ENCODE assay signal across 21 cellular contexts in the genomic region with DNA sequence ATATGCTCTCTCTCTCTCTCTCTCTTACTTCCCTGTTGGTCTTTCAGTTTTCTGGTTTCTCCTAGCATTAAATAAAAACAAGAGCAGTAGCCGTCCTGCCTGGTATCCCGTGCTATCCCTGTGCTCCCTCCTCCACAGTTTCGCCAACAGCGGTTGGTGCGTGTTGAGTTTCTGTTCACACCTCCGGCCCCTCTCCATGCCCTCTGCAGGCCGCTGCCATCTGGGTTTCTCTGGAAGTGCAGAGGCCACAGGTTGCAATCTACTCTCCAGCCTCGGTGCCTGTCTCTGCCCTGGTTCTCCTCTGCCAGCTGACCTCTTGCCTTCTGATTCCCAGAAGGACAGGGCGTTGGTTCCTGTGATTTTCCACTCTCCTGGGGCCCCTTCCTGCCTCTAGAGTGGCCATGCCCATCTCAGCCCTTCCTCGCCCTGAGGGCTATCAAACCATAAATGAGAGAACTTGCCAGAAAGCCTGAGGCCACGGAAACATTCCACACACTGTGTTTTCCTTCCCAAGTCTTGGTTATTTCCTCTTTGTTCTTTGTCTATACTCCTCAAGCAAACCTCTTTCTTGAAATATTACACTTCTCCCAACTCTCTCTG.
A peak's percentile ranks its signal among the peaks of the same experiment; 100 is the strongest.
DNase-seq lines count a peak whose midpoint lies in the region; ATAC-seq and TF ChIP-seq lines count a peak whose summit lies in the region.
"Had no signal": no experiment of that assay in that cellular context is flagged by ENCODE, and none has a peak within 500 bp of the region (broad histone marks: within the 10 kb centered on the region; RNA-seq: fewer than 3 reads in every experiment).

No MANE protein-coding gene starts in this region.

- no peak overlapping the region for H3K4me3 ChIP-seq in RWPE2 (ENCODE audit: severe bottlenecking)
- H3K4me3 ChIP-seq in left lung: no peak overlapping the region
- H3K4me3 ChIP-seq: A549 had no signal

- H3K27ac Mint-ChIP-seq in glutamatergic neuron (ENCODE audit: unreplicated experiment): no peak overlapping the region
- H3K27ac Mint-ChIP-seq: activated CD8-positive, alpha-beta T cell treated with anti-CD3 and anti-CD28 coated beads, Interleukin-2, amount 10 ng/mL, durations not matched to agents 7 days and 5 days; activated naive CD4-positive, alpha-beta T cell treated with anti-CD3 and anti-CD28 coated beads, Interleukin-2, amount 50 U/mL, for 24 hours; activated T-cell treated with anti-CD3 and anti-CD28 coated beads, Interleukin-2, amount 50 U/mL, for 24 hours had no signal

- H3K27me3 Mint-ChIP-seq in glutamatergic neuron (ENCODE audit: unreplicated experiment): peaks cover 2% of the 10 kb centered on the region
- H3K27me3 Mint-ChIP-seq: activated naive CD4-positive, alpha-beta T cell treated with anti-CD3 and anti-CD28 coated beads, Interleukin-2, amount 50 U/mL, for 24 hours; activated T-cell treated with anti-CD3 and anti-CD28 coated beads, Interleukin-2, amount 50 U/mL, for 24 hours had no signal

- H3K4me1 Mint-ChIP-seq in glutamatergic neuron (ENCODE audit: low read depth, unreplicated experiment): peaks cover 11% of the 10 kb centered on the region

- intact Hi-C loops in left lung (cut with DNase I): no loop called here

- H3K27me3 ChIP-seq in RWPE2 (ENCODE audit: insufficient read depth, poor library complexity, severe bottlenecking): no peaks in the 10 kb centered on the region
- no peaks in the 10 kb centered on the region for H3K27me3 ChIP-seq in left lung

- H3K36me3 ChIP-seq in RWPE2 (ENCODE audit: low read depth) (no peaks in the 10 kb centered on the region), left lung (no peaks in the 10 kb centered on the region)

- no peaks in the 10 kb centered on the region for H3K9me3 Mint-ChIP-seq in glutamatergic neuron (ENCODE audit: unreplicated experiment)
- H3K9me3 Mint-ChIP-seq: activated naive CD4-positive, alpha-beta T cell treated with anti-CD3 and anti-CD28 coated beads, Interleukin-2, amount 50 U/mL, for 24 hours; activated T-cell treated with anti-CD3 and anti-CD28 coated beads, Interleukin-2, amount 50 U/mL, for 24 hours had no signal

- peak; percentile 35 for DNase-seq in A172 (ENCODE audit: low spot score)
- DNase-seq in EL: peak; percentile 7
- DNase-seq in RWPE2 (ENCODE audit: low spot score): no peak
- no peak for DNase-seq in left lung
- no peak for DNase-seq in stimulated activated CD4-positive, alpha-beta T cell treated with anti-CD3 and anti-CD28 coated beads, Interleukin-12 subunit alpha, Interleukin-12 subunit beta, amount 100 ng/mL, for 4 hours
- DNase-seq in GM20000 (ENCODE audit: low spot score): no peak
- no peak for DNase-seq in HK-2 (ENCODE audit: unreplicated experiment)
- no peak for DNase-seq in glutamatergic neuron
- DNase-seq: activated CD8-positive, alpha-beta T cell treated with anti-CD3 and anti-CD28 coated beads, Interleukin-2, amount 10 ng/mL, durations not matched to agents 7 days and 5 days; activated T-cell treated with anti-CD3 and anti-CD28 coated beads, Interleukin-2, amount 50 U/mL, for 24 hours; aorta; C1 segment of cervical spinal cord; DMS153; GOT3; head of caudate nucleus; KBM-7; NCI-H187 treated with DMSO at 0.1 percent for 48 hours; stimulated activated CD8-positive, alpha-beta memory T cell treated with anti-CD3 and anti-CD28 coated beads, Interleukin-4, amount 100 ng/mL, for 48 hours had no signal

- ATAC-seq in RWPE2 (ENCODE audit: low read depth): 0 out of 3 replicates have a peak, but pooled peaks have one; percentile 26
- ATAC-seq in left lung: peak; percentile 60
- ATAC-seq: A549; activated CD4-positive, CD25-positive, alpha-beta regulatory T cell treated with anti-CD3 and anti-CD28 coated beads, Interleukin-2, amount 50 U/mL, for 24 hours; activated CD8-positive, alpha-beta T cell treated with anti-CD3 and anti-CD28 coated beads, Interleukin-2, amount 10 ng/mL, durations not matched to agents 7 days and 5 days had no signal

- H3K4me1 ChIP-seq in RWPE2 (ENCODE audit: insufficient read depth, poor library complexity, severe bottlenecking): peaks cover 26% of the 10 kb centered on the region
- no peaks in the 10 kb centered on the region for H3K4me1 ChIP-seq in left lung
- H3K4me1 ChIP-seq: A549 had no signal

- H3K36me3 Mint-ChIP-seq in glutamatergic neuron (ENCODE audit: unreplicated experiment): no peaks in the 10 kb centered on the region
- H3K36me3 Mint-ChIP-seq: activated naive CD4-positive, alpha-beta T cell treated with anti-CD3 and anti-CD28 coated beads, Interleukin-2, amount 50 U/mL, for 24 hours had no signal

- H3K9me3 ChIP-seq in RWPE2 (ENCODE audit: severe bottlenecking) (no peaks in the 10 kb centered on the region), left lung (no peaks in the 10 kb centered on the region)
- H3K9me3 ChIP-seq: A549 had no signal

- TF ChIP-seq CTCF in RWPE2 (IDR thresholded peaks at IDR 0.05; ENCODE audit: poor library complexity, severe bottlenecking): no peak
- no peak for TF ChIP-seq CTCF in left lung (IDR thresholded peaks at IDR 0.05)
- TF ChIP-seq CTCF in GM20000 (IDR thresholded peaks at IDR 0.05; ENCODE audit: extremely low read depth, missing control alignments): no peak
- TF ChIP-seq CTCF in glutamatergic neuron (IDR thresholded peaks at IDR 0.05; ENCODE audit: partially characterized antibody, unreplicated experiment): no peak

- H3K27ac ChIP-seq in RWPE2 (ENCODE audit: poor library complexity, severe bottlenecking) (peak overlapping the region; percentile 62), left lung (no peak overlapping the region)
- H3K27ac ChIP-seq: A549 had no signal

- no peak overlapping the region for H3K4me3 Mint-ChIP-seq in glutamatergic neuron (ENCODE audit: unreplicated experiment)
- H3K4me3 Mint-ChIP-seq: activated CD8-positive, alpha-beta T cell treated with anti-CD3 and anti-CD28 coated beads, Interleukin-2, amount 10 ng/mL, durations not matched to agents 7 days and 5 days; activated naive CD4-positive, alpha-beta T cell treated with anti-CD3 and anti-CD28 coated beads, Interleukin-2, amount 50 U/mL, for 24 hours; activated T-cell treated with anti-CD3 and anti-CD28 coated beads, Interleukin-2, amount 50 U/mL, for 24 hours had no signal

Comparison
In these comparisons a context has a peak if more than half of its experiments do, and no peak if none do; other contexts are left out.
1. DNase-seq: peak in A172 (single experiment) and EL (single experiment); none in RWPE2 (single experiment), left lung (0 of 2), stimulated activated CD4-positive, alpha-beta T cell treated with anti-CD3 and anti-CD28 coated beads, Interleukin-12 subunit alpha, Interleukin-12 subunit beta, amount 100 ng/mL, for 4 hours (single experiment), GM20000 (single experiment), HK-2 (single experiment) and glutamatergic neuron (single experiment).